21 cellular contexts compared by ENCODE assay signal in the genomic region with DNA sequence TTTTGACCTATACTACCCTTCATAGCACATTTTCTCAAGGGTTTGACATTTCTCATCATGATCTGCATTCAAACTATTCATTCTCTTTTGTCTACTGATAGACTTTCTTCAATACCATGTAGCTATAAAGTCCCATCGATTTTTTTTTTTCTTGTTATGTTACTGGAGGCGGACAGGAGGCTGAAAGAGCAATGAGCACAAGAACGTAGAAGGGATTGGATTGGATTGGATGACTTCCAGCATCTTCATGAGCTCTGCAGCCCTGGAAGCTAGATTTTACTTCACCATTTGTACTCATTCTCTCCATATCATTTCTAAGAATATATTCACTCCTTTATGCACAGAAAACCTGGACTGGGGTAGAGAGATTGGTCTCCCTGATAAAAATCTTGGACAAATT.
"Had no signal": no experiment of that assay in that cellular context is flagged by ENCODE, and none has a peak within 500 bp of the region (broad histone marks: within the 10 kb centered on the region; RNA-seq: fewer than 3 reads in every experiment).

No MANE protein-coding gene starts in this region.

- H3K4me3 ChIP-seq: esophagus squamous epithelium, heart right ventricle, lung, prostate gland, spleen, thyroid gland, upper lobe of right lung had no signal

- DNase-seq: activated CD4-positive, alpha-beta T cell treated with anti-CD3 and anti-CD28 coated beads, Interleukin-2, amount 50 U/mL, for 48 hours; activated CD8-positive, alpha-beta memory T cell treated with anti-CD3 and anti-CD28 coated beads, Interleukin-2, amount 50 U/mL, for 48 hours; activated naive CD4-positive, alpha-beta T cell treated with anti-CD3 and anti-CD28 coated beads for 36 hours; activated naive CD8-positive, alpha-beta T cell treated with anti-CD3 and anti-CD28 coated beads, Interleukin-2, amount 10 ng/mL, durations not matched to agents 7 days and 5 days; activated T-cell treated with anti-CD3 and anti-CD28 coated beads, Interleukin-2, amount 50 U/mL, for 4 hours; esophagus squamous epithelium; naive thymus-derived CD8-positive, alpha-beta T cell; spleen; stimulated activated CD4-positive, alpha-beta T cell treated with anti-CD3 and anti-CD28 coated beads, Interleukin-4, amount 100 ng/mL, for 4 hours; substantia nigra; T-helper 9 cell had no signal

- H3K36me3 Mint-ChIP-seq: activated naive CD8-positive, alpha-beta T cell treated with anti-CD3 and anti-CD28 coated beads, Interleukin-2, amount 10 ng/mL, durations not matched to agents 7 days and 5 days; brain had no signal

- H3K4me3 Mint-ChIP-seq: activated naive CD4-positive, alpha-beta T cell treated with anti-CD3 and anti-CD28 coated beads for 36 hours; activated naive CD8-positive, alpha-beta T cell treated with anti-CD3 and anti-CD28 coated beads, Interleukin-2, amount 10 ng/mL, durations not matched to agents 7 days and 5 days; activated T-cell treated with anti-CD3 and anti-CD28 coated beads, Interleukin-2, amount 50 U/mL, for 4 hours; brain; central memory CD8-positive, alpha-beta T cell; naive thymus-derived CD8-positive, alpha-beta T cell; stimulated activated naive CD8-positive, alpha-beta T cell treated with anti-CD3 and anti-CD28 coated beads, Interleukin-15, Interleukin-2, amounts not matched to agents 100 ng/mL and 50 ng/mL, for 24 hours; WTC11 had no signal

- ATAC-seq: activated T-cell treated with anti-CD3 and anti-CD28 coated beads, Interleukin-2, amount 50 U/mL, for 4 hours; left lobe of liver; naive thymus-derived CD8-positive, alpha-beta T cell; WTC11 had no signal

- H3K4me1 ChIP-seq: prostate gland, spleen, upper lobe of right lung had no signal

- H3K27me3 ChIP-seq: esophagus squamous epithelium, thyroid gland, upper lobe of right lung had no signal

- H3K36me3 ChIP-seq: esophagus squamous epithelium, heart right ventricle, prostate gland, spleen, thyroid gland, upper lobe of right lung had no signal

- H3K27ac ChIP-seq: esophagus squamous epithelium, heart right ventricle, prostate gland, spleen, thyroid gland, upper lobe of right lung had no signal

- H3K4me1 Mint-ChIP-seq: activated naive CD8-positive, alpha-beta T cell treated with anti-CD3 and anti-CD28 coated beads, Interleukin-2, amount 10 ng/mL, durations not matched to agents 7 days and 5 days; central memory CD8-positive, alpha-beta T cell; naive thymus-derived CD8-positive, alpha-beta T cell; WTC11 had no signal

- H3K9me3 Mint-ChIP-seq: activated T-cell treated with anti-CD3 and anti-CD28 coated beads, Interleukin-2, amount 50 U/mL, for 4 hours; central memory CD8-positive, alpha-beta T cell had no signal

- H3K9me3 ChIP-seq: esophagus squamous epithelium, heart right ventricle, prostate gland, spleen, thyroid gland, upper lobe of right lung had no signal

- H3K27ac Mint-ChIP-seq: activated naive CD4-positive, alpha-beta T cell treated with anti-CD3 and anti-CD28 coated beads for 36 hours; activated naive CD8-positive, alpha-beta T cell treated with anti-CD3 and anti-CD28 coated beads, Interleukin-2, amount 10 ng/mL, durations not matched to agents 7 days and 5 days; brain; naive thymus-derived CD8-positive, alpha-beta T cell; stimulated activated naive CD8-positive, alpha-beta T cell treated with anti-CD3 and anti-CD28 coated beads, Interleukin-15, Interleukin-2, amounts not matched to agents 100 ng/mL and 50 ng/mL, for 24 hours; WTC11 had no signal
